24 cellular contexts compared by ENCODE assay signal in the genomic region with DNA sequence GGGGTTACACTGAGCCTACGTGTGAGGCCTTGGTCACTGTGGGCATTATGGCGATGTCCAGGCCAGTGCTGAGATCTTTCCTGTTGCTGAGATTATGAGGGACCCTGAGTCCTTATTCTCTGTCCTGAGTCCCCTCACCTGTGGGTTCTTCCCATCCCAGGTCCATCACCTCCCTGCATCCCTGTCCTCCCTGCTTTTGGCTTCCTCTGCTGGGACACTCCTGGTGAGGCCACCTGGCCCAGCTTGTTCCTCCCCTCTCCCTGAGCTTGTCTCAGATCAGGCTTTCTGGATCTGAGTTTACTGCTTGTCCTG. TPM values are rescaled to one million over a fixed set of nuclear protein-coding genes. Genes with fewer than 3 reads are reported as not detected.
"Had no signal": no experiment of that assay in that cellular context is flagged by ENCODE, and none has a peak within 500 bp of the region (broad histone marks: within the 10 kb centered on the region; RNA-seq: fewer than 3 reads in every experiment).

No MANE protein-coding gene starts in this region.

- H3K36me3 ChIP-seq: adrenal gland, ascending aorta, colonic mucosa, esophagus squamous epithelium, gastrocnemius medialis, spleen, stomach, vagina had no signal

- H3K4me1 ChIP-seq: adrenal gland, colonic mucosa had no signal

- H3K4me3 ChIP-seq: adrenal gland, ascending aorta, colonic mucosa, esophagus squamous epithelium, gastrocnemius medialis, spleen, stomach, vagina had no signal

- H3K4me1 Mint-ChIP-seq: activated B cell treated with CpG ODN at 0.5 μM for 24 hours; activated CD4-positive, alpha-beta T cell treated with anti-CD3 and anti-CD28 coated beads for 36 hours; activated T-helper 17 cell treated with anti-CD3 and anti-CD28 coated beads, Interleukin-2, amount 50 U/mL, for 72 hours; central memory CD8-positive, alpha-beta T cell; T-helper 17 cell had no signal

- H3K9me3 Mint-ChIP-seq: activated B cell treated with CpG ODN at 0.5 μM for 24 hours; activated naive CD4-positive, alpha-beta T cell treated with anti-CD3 and anti-CD28 coated beads, Interleukin-2, amount 50 U/mL, for 72 hours; activated T-cell treated with anti-CD3 and anti-CD28 coated beads, Interleukin-2, amount 50 U/mL, for 24 hours; activated T-helper 17 cell treated with anti-CD3 and anti-CD28 coated beads, Interleukin-2, amount 50 U/mL, for 72 hours; central memory CD8-positive, alpha-beta T cell had no signal

- H3K27ac Mint-ChIP-seq: activated B cell treated with CpG ODN at 0.5 μM for 24 hours; activated CD4-positive, alpha-beta T cell treated with anti-CD3 and anti-CD28 coated beads for 36 hours; activated naive CD4-positive, alpha-beta T cell treated with anti-CD3 and anti-CD28 coated beads, Interleukin-2, amount 50 U/mL, for 72 hours; activated T-cell treated with anti-CD3 and anti-CD28 coated beads, Interleukin-2, amount 50 U/mL, for 24 hours; activated T-helper 17 cell treated with anti-CD3 and anti-CD28 coated beads, Interleukin-2, amount 50 U/mL, for 72 hours; naive thymus-derived CD4-positive, alpha-beta T cell; progenitor cell of endocrine pancreas; T-helper 17 cell; type B pancreatic cell had no signal

- H3K27ac ChIP-seq: adrenal gland, ascending aorta, colonic mucosa, gastrocnemius medialis, spleen, stomach, vagina had no signal

- DNase-seq: activated B cell treated with CpG ODN at 0.5 μM for 24 hours; activated CD4-positive, alpha-beta T cell treated with anti-CD3 and anti-CD28 coated beads for 36 hours; activated CD4-positive, alpha-beta T cell treated with anti-CD3 and anti-CD28 coated beads, Interleukin-2, amount 50 U/mL, for 4 hours; activated CD8-positive, alpha-beta memory T cell treated with anti-CD3 and anti-CD28 coated beads for 24 hours; activated CD8-positive, alpha-beta memory T cell treated with anti-CD3 and anti-CD28 coated beads, Interleukin-2, amount 50 U/mL, for 4 hours; activated T-cell treated with anti-CD3 and anti-CD28 coated beads, Interleukin-2, amount 50 U/mL, for 24 hours; adrenal gland; colonic mucosa; esophagus squamous epithelium; gastrocnemius medialis; mesendoderm; naive thymus-derived CD4-positive, alpha-beta T cell; retina; spleen; stimulated activated CD4-positive, alpha-beta T cell treated with anti-CD3 and anti-CD28 coated beads, Interleukin-4, amount 100 ng/mL, for 4 hours; stomach; T-helper 17 cell had no signal

- H3K27me3 Mint-ChIP-seq: activated CD4-positive, alpha-beta T cell treated with anti-CD3 and anti-CD28 coated beads for 36 hours; activated T-helper 17 cell treated with anti-CD3 and anti-CD28 coated beads, Interleukin-2, amount 50 U/mL, for 72 hours; central memory CD8-positive, alpha-beta T cell; type B pancreatic cell had no signal

- H3K36me3 Mint-ChIP-seq: activated naive CD4-positive, alpha-beta T cell treated with anti-CD3 and anti-CD28 coated beads, Interleukin-2, amount 50 U/mL, for 72 hours; naive thymus-derived CD4-positive, alpha-beta T cell; type B pancreatic cell had no signal

- H3K9me3 ChIP-seq: adrenal gland, ascending aorta, colonic mucosa, esophagus squamous epithelium, gastrocnemius medialis, spleen, stomach, vagina had no signal

- H3K27me3 ChIP-seq: adrenal gland, ascending aorta, colonic mucosa, esophagus squamous epithelium, gastrocnemius medialis, spleen, stomach, vagina had no signal

- ATAC-seq: activated CD4-positive, alpha-beta T cell treated with anti-CD3 and anti-CD28 coated beads for 36 hours; activated naive CD4-positive, alpha-beta T cell treated with anti-CD3 and anti-CD28 coated beads, Interleukin-2, amount 50 U/mL, for 72 hours; activated T-helper 17 cell treated with anti-CD3 and anti-CD28 coated beads, Interleukin-2, amount 50 U/mL, for 72 hours; gastrocnemius medialis; naive thymus-derived CD4-positive, alpha-beta T cell; T-helper 17 cell had no signal

- H3K4me3 Mint-ChIP-seq: activated B cell treated with CpG ODN at 0.5 μM for 24 hours; activated CD4-positive, alpha-beta T cell treated with anti-CD3 and anti-CD28 coated beads for 36 hours; activated T-cell treated with anti-CD3 and anti-CD28 coated beads, Interleukin-2, amount 50 U/mL, for 24 hours; activated T-helper 17 cell treated with anti-CD3 and anti-CD28 coated beads, Interleukin-2, amount 50 U/mL, for 72 hours; central memory CD8-positive, alpha-beta T cell; naive thymus-derived CD4-positive, alpha-beta T cell; T-helper 17 cell; type B pancreatic cell had no signal

RNA-seq across cellular contexts. Expression of a gene that starts 36.1 kb away (rescaled TPM):
- total RNA-seq: activated B cell treated with CpG ODN at 0.5 μM for 24 hours; activated T-helper 17 cell treated with anti-CD3 and anti-CD28 coated beads, Interleukin-2, amount 50 U/mL, for 72 hours; naive thymus-derived CD4-positive, alpha-beta T cell; T-helper 17 cell had no signal
